In genomic region chr4:179585761-179586160, GRCh38 we compare ENCODE assay signal across 30 cellular contexts.
"Had no signal": no experiment of that assay in that cellular context is flagged by ENCODE, and none has a peak within 500 bp of the region (broad histone marks: within the 10 kb centered on the region; RNA-seq: fewer than 3 reads in every experiment).

No MANE protein-coding gene starts in this region.

- H3K9me3 ChIP-seq: ascending aorta, body of pancreas had no signal

- H3K9me3 Mint-ChIP-seq: activated CD4-positive, alpha-beta T cell treated with anti-CD3 and anti-CD28 coated beads, Interleukin-2, amount 10 ng/mL, durations not matched to agents 24 days and 14 days; activated naive CD4-positive, alpha-beta T cell treated with anti-CD3 and anti-CD28 coated beads, Interleukin-2, amount 50 U/mL, for 24 hours had no signal

- DNase-seq: activated CD4-positive, alpha-beta T cell treated with anti-CD3 and anti-CD28 coated beads, Interleukin-2, amount 10 ng/mL, durations not matched to agents 24 days and 14 days; activated CD4-positive, alpha-beta T cell treated with anti-CD3 and anti-CD28 coated beads, Interleukin-2, amount 50 U/mL, for 4 hours; activated CD8-positive, alpha-beta T cell treated with anti-CD3 and anti-CD28 coated beads, Interleukin-2, amount 10 ng/mL, durations not matched to agents 7 days and 5 days; activated gamma-delta T cell; activated naive CD4-positive, alpha-beta T cell treated with Interleukin-2 at 50 U/mL for 16 hours; activated naive CD8-positive, alpha-beta T cell treated with anti-CD3 and anti-CD28 coated beads, Interleukin-2, amount 10 ng/mL, durations not matched to agents 7 days and 5 days; activated T-cell treated with anti-CD3 and anti-CD28 coated beads, Interleukin-2, amount 50 U/mL, for 24 hours; amygdala; body of pancreas; Karpas-422; NCI-H1048; NCI-H1105 treated with DMSO at 0.1 percent for 48 hours; NCI-H1436; NCI-H1694; NCI-H2029; NCI-H2107; NCI-H2171; NCI-H446; NCI-H510A treated with DMSO at 0.1 percent for 48 hours; NCI-H526 treated with DMSO at 0.1 percent for 48 hours; PC-9; SIG-M5; SW 1271; T1000 had no signal

- ATAC-seq: activated CD8-positive, alpha-beta T cell treated with anti-CD3 and anti-CD28 coated beads, Interleukin-2, amount 10 ng/mL, durations not matched to agents 7 days and 5 days; body of pancreas; Right ventricle myocardium inferior had no signal

- H3K36me3 ChIP-seq: ascending aorta, breast epithelium had no signal

- H3K27me3 Mint-ChIP-seq: activated CD4-positive, alpha-beta T cell treated with anti-CD3 and anti-CD28 coated beads, Interleukin-2, amount 10 ng/mL, durations not matched to agents 24 days and 14 days; activated naive CD4-positive, alpha-beta T cell treated with anti-CD3 and anti-CD28 coated beads, Interleukin-2, amount 50 U/mL, for 24 hours; activated naive CD8-positive, alpha-beta T cell treated with anti-CD3 and anti-CD28 coated beads, Interleukin-2, amount 10 ng/mL, durations not matched to agents 7 days and 5 days; activated T-cell treated with anti-CD3 and anti-CD28 coated beads, Interleukin-2, amount 50 U/mL, for 24 hours had no signal

- H3K4me3 ChIP-seq: ascending aorta, body of pancreas, breast epithelium, PC-9 had no signal

- H3K27me3 ChIP-seq: ascending aorta, body of pancreas, breast epithelium had no signal

- H3K4me1 Mint-ChIP-seq: activated CD4-positive, alpha-beta T cell treated with anti-CD3 and anti-CD28 coated beads, Interleukin-2, amount 10 ng/mL, durations not matched to agents 24 days and 14 days; activated naive CD4-positive, alpha-beta T cell treated with anti-CD3 and anti-CD28 coated beads, Interleukin-2, amount 50 U/mL, for 24 hours; activated naive CD8-positive, alpha-beta T cell treated with anti-CD3 and anti-CD28 coated beads, Interleukin-2, amount 10 ng/mL, durations not matched to agents 7 days and 5 days had no signal

- H3K4me3 Mint-ChIP-seq: activated CD4-positive, alpha-beta T cell treated with anti-CD3 and anti-CD28 coated beads, Interleukin-2, amount 10 ng/mL, durations not matched to agents 24 days and 14 days; activated CD8-positive, alpha-beta T cell treated with anti-CD3 and anti-CD28 coated beads, Interleukin-2, amount 10 ng/mL, durations not matched to agents 7 days and 5 days; activated naive CD4-positive, alpha-beta T cell treated with anti-CD3 and anti-CD28 coated beads, Interleukin-2, amount 50 U/mL, for 24 hours; activated naive CD8-positive, alpha-beta T cell treated with anti-CD3 and anti-CD28 coated beads, Interleukin-2, amount 10 ng/mL, durations not matched to agents 7 days and 5 days; activated T-cell treated with anti-CD3 and anti-CD28 coated beads, Interleukin-2, amount 50 U/mL, for 24 hours had no signal

- H3K4me1 ChIP-seq: ascending aorta, body of pancreas, breast epithelium had no signal

- H3K4me2 ChIP-seq: PC-9 had no signal

- H3K27ac Mint-ChIP-seq: activated CD4-positive, alpha-beta T cell treated with anti-CD3 and anti-CD28 coated beads, Interleukin-2, amount 10 ng/mL, durations not matched to agents 24 days and 14 days; activated CD8-positive, alpha-beta T cell treated with anti-CD3 and anti-CD28 coated beads, Interleukin-2, amount 10 ng/mL, durations not matched to agents 7 days and 5 days; activated naive CD4-positive, alpha-beta T cell treated with anti-CD3 and anti-CD28 coated beads, Interleukin-2, amount 50 U/mL, for 24 hours; activated naive CD8-positive, alpha-beta T cell treated with anti-CD3 and anti-CD28 coated beads, Interleukin-2, amount 10 ng/mL, durations not matched to agents 7 days and 5 days; activated T-cell treated with anti-CD3 and anti-CD28 coated beads, Interleukin-2, amount 50 U/mL, for 24 hours; activated T-helper 2 cell treated with anti-CD3 and anti-CD28 coated beads, Interferon-gamma antibody, Interleukin-2, Interleukin-4, amounts not matched to agents 10 μg/mL and 5 μg/mL and 100 μg/mL, durations not matched to agents 14 hours and 24 hours and 36 hours had no signal

- H3K36me3 Mint-ChIP-seq: activated naive CD4-positive, alpha-beta T cell treated with anti-CD3 and anti-CD28 coated beads, Interleukin-2, amount 50 U/mL, for 24 hours; activated naive CD8-positive, alpha-beta T cell treated with anti-CD3 and anti-CD28 coated beads, Interleukin-2, amount 10 ng/mL, durations not matched to agents 7 days and 5 days had no signal

- H3K27ac ChIP-seq: ascending aorta, body of pancreas, breast epithelium, PC-9, RWPE1 had no signal

- H2AFZ ChIP-seq: PC-9 had no signal
